Comparison of ENCODE assay signal across 8 cellular contexts in genomic region chr10:57338823-57339558, GRCh38.
DNase-seq lines count a peak whose midpoint lies in the region; ATAC-seq, FAIRE-seq and TF ChIP-seq lines count a peak whose summit lies in the region.

No MANE protein-coding gene starts in this region.

- ATAC-seq in A549 = peak; percentile 59 to 69; a peak in 4 of 6 replicates
- ATAC-seq in HG02938 (IDR thresholded peaks at IDR 0.05; ENCODE audit: unreplicated experiment) = peak; percentile 82

- FAIRE-seq in A549 (lab: Jason Lieb, UNC) (peak; percentile 28), endometrium (lab: Jason Lieb, UNC) (peak; percentile 87), GM12892 (lab: Jason Lieb, UNC) (no peak)

- H3K4me2 ChIP-seq in A549 = no peak overlapping the region

- H3K9me3 ChIP-seq in A549 = peaks cover 3% of the 10 kb centered on the region; the same call in 1 of the 3 replicates

- TF ChIP-seq POLR2A in A549 (IDR thresholded peaks at IDR 0.05; ENCODE audit: low read length) (no peak), GM12892 (IDR thresholded peaks at IDR 0.05; ENCODE audit: low read depth, low read length) (no peak)

- 7% methylated on average over 4 of the region's 4 CpGs for WGBS in A549 (ENCODE audit: missing lambda C conversion rate)

- peak; percentile 70 to 81 for TF ChIP-seq RAD21 in A549 (conservative IDR thresholded peaks at IDR 0.05 in 1 of 2, IDR thresholded peaks at IDR 0.05 in 1 of 2)

- CTCF ChIA-PET in A549 (lab: Yijun Ruan, JAX) = interaction anchor here (0.6 to 7.3 kb wide), 4 partner anchors 36 to 726 kb away, joined by 3 to 57 read pairs (median 12); no protein-coding TSS in a partner anchor

- no peaks in the 10 kb centered on the region for H3K4me1 ChIP-seq in A549

- DNase-seq in A549 (ENCODE audit: low read depth in 1 of 2, low spot score in 1 of 2) = peak; percentile 18 to 58
- DNase-seq in GM10266 (ENCODE audit: extremely low spot score) = peak; percentile 32
- DNase-seq in NOMO-1 treated with dmso at 0.1 percent for 144 hours (lab: John Stamatoyannopoulos, UW; ENCODE audit: unreplicated experiment) = peak; percentile 8
- peak; percentile 9 for DNase-seq in non-pigmented ciliary epithelial cell (ENCODE audit: low read depth)
- no peak for DNase-seq in GM12892 (ENCODE audit: insufficient read length)
- DNase-seq in stimulated activated CD4-positive, alpha-beta T cell treated with anti-CD3 and anti-CD28 coated beads, Interleukin-2, amount 100 ng/mL, for 24 hours = no peak

- no peak overlapping the region for H3K4me3 ChIP-seq in A549

- H3K27ac ChIP-seq in A549 = no peak overlapping the region

- TF ChIP-seq EP300 in A549 (IDR thresholded peaks at IDR 0.05) = no peak

- peak; percentile 80 for TF ChIP-seq CTCF in A549 (IDR thresholded peaks at IDR 0.05)
- TF ChIP-seq CTCF in GM10266 (IDR thresholded peaks at IDR 0.05; ENCODE audit: control insufficient read depth, insufficient read depth, low read depth, missing control alignments) = peak; percentile 60

- POLR2A ChIA-PET in A549 (lab: Yijun Ruan, JAX) = no interaction called here

TF ChIP-seq in A549, 52 proteins besides CTCF, POLR2A, EP300 and RAD21:
- TF ChIP-seq SMC3 (IDR thresholded peaks at IDR 0.05) = peak; percentile 86
- TF ChIP-seq MAX (IDR thresholded peaks at IDR 0.05) = no peak

Comparison
In these comparisons a context has a peak if more than half of its experiments do, and no peak if none do; other contexts are left out.
1. DNase-seq: peak in A549 (2 of 2), GM10266 (single experiment), NOMO-1 treated with dmso at 0.1 percent for 144 hours (single experiment) and non-pigmented ciliary epithelial cell (single experiment); none in GM12892 (single experiment) and stimulated activated CD4-positive, alpha-beta T cell treated with anti-CD3 and anti-CD28 coated beads, Interleukin-2, amount 100 ng/mL, for 24 hours (0 of 2).